ENCODE assay signal across 1 cellular context in the genomic region with DNA sequence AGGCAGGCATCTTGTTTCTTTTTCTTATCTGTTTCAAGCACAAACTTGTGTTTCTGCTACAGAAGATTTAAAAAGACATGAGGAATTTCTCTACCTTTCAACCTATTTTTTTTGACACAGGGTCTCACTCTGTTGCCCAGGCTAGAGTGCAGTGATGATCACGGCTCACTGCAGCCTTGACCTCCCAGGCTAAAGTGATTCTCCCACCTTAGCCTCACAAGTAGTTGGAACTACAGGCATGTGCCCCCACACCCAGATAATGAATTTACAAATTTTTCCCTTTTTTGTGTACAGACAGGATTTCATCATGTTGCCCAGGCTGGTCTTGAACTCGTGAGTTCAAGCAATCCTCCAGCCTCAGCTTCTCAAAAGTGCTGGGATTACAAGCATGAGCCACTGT.
TF ChIP-seq lines count a peak whose summit lies in the region.

No MANE protein-coding gene starts in this region.

TF ChIP-seq in IMR-90, 13 proteins besides CTCF, POLR2A, EP300 and RAD21:
- TF ChIP-seq RFX5 (IDR thresholded peaks at IDR 0.05; ENCODE audit: low read depth, low read length) (no peak), MAFK (IDR thresholded peaks at IDR 0.05; ENCODE audit: low read depth, low read length) (no peak), FOS (IDR thresholded peaks at IDR 0.05; ENCODE audit: low read depth, low read length) (no peak), NFE2L2 (IDR thresholded peaks at IDR 0.05; ENCODE audit: low read depth, low read length) (no peak), SMC3 (IDR thresholded peaks at IDR 0.05; ENCODE audit: low read depth, low read length) (no peak), RCOR1 (IDR thresholded peaks at IDR 0.05; ENCODE audit: insufficient replicate concordance, low read length) (no peak), BHLHE40 (IDR thresholded peaks at IDR 0.05; ENCODE audit: low read depth, low read length) (no peak), MAZ (IDR thresholded peaks at IDR 0.05; ENCODE audit: borderline replicate concordance, low read depth, low read length) (no peak)
- TF ChIP-seq, protein P1, sequence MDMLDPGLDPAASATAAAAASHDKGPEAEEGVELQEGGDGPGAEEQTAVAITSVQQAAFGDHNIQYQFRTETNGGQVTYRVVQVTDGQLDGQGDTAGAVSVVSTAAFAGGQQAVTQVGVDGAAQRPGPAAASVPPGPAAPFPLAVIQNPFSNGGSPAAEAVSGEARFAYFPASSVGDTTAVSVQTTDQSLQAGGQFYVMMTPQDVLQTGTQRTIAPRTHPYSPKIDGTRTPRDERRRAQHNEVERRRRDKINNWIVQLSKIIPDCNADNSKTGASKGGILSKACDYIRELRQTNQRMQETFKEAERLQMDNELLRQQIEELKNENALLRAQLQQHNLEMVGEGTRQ (IDR thresholded peaks at IDR 0.05; ENCODE audit: low read depth, low read length) = no peak
- TF ChIP-seq, protein P2, sequence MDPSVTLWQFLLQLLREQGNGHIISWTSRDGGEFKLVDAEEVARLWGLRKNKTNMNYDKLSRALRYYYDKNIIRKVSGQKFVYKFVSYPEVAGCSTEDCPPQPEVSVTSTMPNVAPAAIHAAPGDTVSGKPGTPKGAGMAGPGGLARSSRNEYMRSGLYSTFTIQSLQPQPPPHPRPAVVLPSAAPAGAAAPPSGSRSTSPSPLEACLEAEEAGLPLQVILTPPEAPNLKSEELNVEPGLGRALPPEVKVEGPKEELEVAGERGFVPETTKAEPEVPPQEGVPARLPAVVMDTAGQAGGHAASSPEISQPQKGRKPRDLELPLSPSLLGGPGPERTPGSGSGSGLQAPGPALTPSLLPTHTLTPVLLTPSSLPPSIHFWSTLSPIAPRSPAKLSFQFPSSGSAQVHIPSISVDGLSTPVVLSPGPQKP (IDR thresholded peaks at IDR 0.05; ENCODE audit: borderline replicate concordance, low read depth, low read length) = no peak
